ENCODE assay signal across 9 cellular contexts in genomic region chr1:110384581-110385321, GRCh38. TPM values are rescaled to one million over a fixed set of nuclear protein-coding genes. Genes with fewer than 3 reads are reported as not detected.
DNase-seq lines count a peak whose midpoint lies in the region; ATAC-seq and TF ChIP-seq lines count a peak whose summit lies in the region.
"Had no signal": no experiment of that assay in that cellular context is flagged by ENCODE, and none has a peak within 500 bp of the region (broad histone marks: within the 10 kb centered on the region; RNA-seq: fewer than 3 reads in every experiment).

No MANE protein-coding gene starts in this region.

- H3K36me3 Mint-ChIP-seq in CD14-positive monocyte (peaks cover 19 to 40% of the 10 kb centered on the region in 2 donors), activated B cell treated with CpG ODN at 0.5 μM for 24 hours (ENCODE audit: low read depth) (peaks cover 2% of the 10 kb centered on the region)
- H3K36me3 Mint-ChIP-seq in activated T-helper 2 cell treated with anti-CD3 and anti-CD28 coated beads, Interferon-gamma antibody, Interleukin-2, Interleukin-4, amounts not matched to agents 10 μg/mL and 5 μg/mL and 100 μg/mL, durations not matched to agents 14 hours and 24 hours and 36 hours (ENCODE audit: low read depth), result peaks cover 33% of the 10 kb centered on the region

- ATAC-seq in HG03095 (IDR thresholded peaks at IDR 0.05; ENCODE audit: unreplicated experiment) (peak; percentile 50), activated B cell treated with CpG ODN at 0.5 μM for 24 hours (ENCODE audit: low read depth) (peak; percentile 77), HG02840 (IDR thresholded peaks at IDR 0.05; ENCODE audit: low FRiP score, unreplicated experiment) (no peak)

- TF ChIP-seq CTCF in CD14-positive monocyte (IDR thresholded peaks at IDR 0.05) (no peak), activated B cell treated with CpG ODN at 0.5 μM for 24 hours (IDR thresholded peaks at IDR 0.05) (no peak)

- H3K27me3 Mint-ChIP-seq in CD14-positive monocyte (ENCODE audit: low read depth in 3 of 3), result no peaks in the 10 kb centered on the region
- H3K27me3 Mint-ChIP-seq in activated B cell treated with CpG ODN at 0.5 μM for 24 hours, result no peaks in the 10 kb centered on the region
- H3K27me3 Mint-ChIP-seq in activated T-helper 2 cell treated with anti-CD3 and anti-CD28 coated beads, Interferon-gamma antibody, Interleukin-2, Interleukin-4, amounts not matched to agents 10 μg/mL and 5 μg/mL and 100 μg/mL, durations not matched to agents 14 hours and 24 hours and 36 hours (ENCODE audit: low read depth), result no peaks in the 10 kb centered on the region

- H3K9me3 Mint-ChIP-seq in CD14-positive monocyte (no peaks in the 10 kb centered on the region), activated B cell treated with CpG ODN at 0.5 μM for 24 hours (no peaks in the 10 kb centered on the region)
- no peaks in the 10 kb centered on the region for H3K9me3 Mint-ChIP-seq in activated T-helper 2 cell treated with anti-CD3 and anti-CD28 coated beads, Interferon-gamma antibody, Interleukin-2, Interleukin-4, amounts not matched to agents 10 μg/mL and 5 μg/mL and 100 μg/mL, durations not matched to agents 14 hours and 24 hours and 36 hours

- CTCF ChIA-PET in activated B cell treated with CpG ODN at 0.5 μM for 24 hours (lab: Charles Lee), result interaction anchor here (1.7 to 8.4 kb wide), 3 partner anchors 24 to 46 kb away, joined by 8 to 68 read pairs (median 12); partner anchors contain the start of gene RBM15

- H3K4me3 Mint-ChIP-seq in CD14-positive monocyte (peak overlapping the region in 1 of 2 donors; percentile 39), activated B cell treated with CpG ODN at 0.5 μM for 24 hours (peak overlapping the region; percentile 55)
- H3K4me3 Mint-ChIP-seq in activated T-helper 2 cell treated with anti-CD3 and anti-CD28 coated beads, Interferon-gamma antibody, Interleukin-2, Interleukin-4, amounts not matched to agents 10 μg/mL and 5 μg/mL and 100 μg/mL, durations not matched to agents 14 hours and 24 hours and 36 hours (ENCODE audit: low read depth), result no peak overlapping the region

- peaks cover 49% of the 10 kb centered on the region for H3K4me1 Mint-ChIP-seq in CD14-positive monocyte
- peaks cover 95% of the 10 kb centered on the region for H3K4me1 Mint-ChIP-seq in activated B cell treated with CpG ODN at 0.5 μM for 24 hours
- peaks cover 18% of the 10 kb centered on the region for H3K4me1 Mint-ChIP-seq in activated T-helper 2 cell treated with anti-CD3 and anti-CD28 coated beads, Interferon-gamma antibody, Interleukin-2, Interleukin-4, amounts not matched to agents 10 μg/mL and 5 μg/mL and 100 μg/mL, durations not matched to agents 14 hours and 24 hours and 36 hours (ENCODE audit: low read depth)

- POLR2A ChIA-PET in activated B cell treated with CpG ODN at 0.5 μM for 24 hours (lab: Charles Lee), result interaction anchor here (0.6 to 9.5 kb wide), 25 partner anchors 9 to 1285 kb away, joined by 3 to 262 read pairs (median 4); partner anchors contain the start of genes KCNC4, LAMTOR5, RBM15 and STRIP1

- intact Hi-C loops in CD14-positive monocyte (cut with micrococcal nuclease), result no loop called here
- intact Hi-C loops in activated B cell treated with CpG ODN at 0.5 μM for 24 hours (cut with micrococcal nuclease), result loop anchor here (1.0 to 10.0 kb wide), 8 partner anchors 23 to 1292 kb away; partner anchors contain the start of genes KCNC4, LAMTOR5 and TMEM167B
- intact Hi-C loops in activated T-helper 2 cell treated with anti-CD3 and anti-CD28 coated beads, Interferon-gamma antibody, Interleukin-2, Interleukin-4, amounts not matched to agents 10 μg/mL and 5 μg/mL and 100 μg/mL, durations not matched to agents 14 hours and 24 hours and 36 hours (cut with micrococcal nuclease), result no loop called here

- no peak for DNase-seq in CD14-positive monocyte (ENCODE audit: low spot score)
- peak; percentile 21 for DNase-seq in GM19240 (ENCODE audit: insufficient read length, low spot score)
- peak; percentile 59 for DNase-seq in activated B cell treated with CpG ODN at 0.5 μM for 24 hours
- no peak for DNase-seq in activated T-helper 2 cell treated with anti-CD3 and anti-CD28 coated beads, Interferon-gamma antibody, Interleukin-2, Interleukin-4, amounts not matched to agents 10 μg/mL and 5 μg/mL and 100 μg/mL, durations not matched to agents 14 hours and 24 hours and 36 hours (ENCODE audit: low spot score)
- no peak for DNase-seq in superior temporal gyrus (ENCODE audit: extremely low spot score)
- no peak for DNase-seq in D341Med (ENCODE audit: low spot score)
- DNase-seq: BE2C had no signal

- H3K27ac Mint-ChIP-seq in CD14-positive monocyte (peak overlapping the region in 6 of 7 donors; percentile 23 to 84 (median 58)), activated B cell treated with CpG ODN at 0.5 μM for 24 hours (peak overlapping the region; percentile 95)
- no peak overlapping the region for H3K27ac Mint-ChIP-seq in activated T-helper 2 cell treated with anti-CD3 and anti-CD28 coated beads, Interferon-gamma antibody, Interleukin-2, Interleukin-4, amounts not matched to agents 10 μg/mL and 5 μg/mL and 100 μg/mL, durations not matched to agents 14 hours and 24 hours and 36 hours

RNA-seq across cellular contexts. Expression of gene SLC16A4, which starts 6.1 kb away (rescaled TPM):
- polyA plus RNA-seq in CD14-positive monocyte, result under 1 TPM; 0.25 to 0.26 TPM
- 0.89 and 1.3 TPM in 2 replicates for total RNA-seq in activated B cell treated with CpG ODN at 0.5 μM for 24 hours
- 0.23 and 0.73 TPM in 2 replicates for total RNA-seq in activated T-helper 2 cell treated with anti-CD3 and anti-CD28 coated beads, Interferon-gamma antibody, Interleukin-2, Interleukin-4, amounts not matched to agents 10 μg/mL and 5 μg/mL and 100 μg/mL, durations not matched to agents 14 hours and 24 hours and 36 hours

RNA-seq across cellular contexts. Expression of gene LAMTOR5, which starts 22.7 kb away (rescaled TPM):
- 100 to 1,000 TPM; 368 to 420 TPM for polyA plus RNA-seq in CD14-positive monocyte
- 160 and 172 TPM in 2 replicates for total RNA-seq in activated B cell treated with CpG ODN at 0.5 μM for 24 hours
- total RNA-seq in activated T-helper 2 cell treated with anti-CD3 and anti-CD28 coated beads, Interferon-gamma antibody, Interleukin-2, Interleukin-4, amounts not matched to agents 10 μg/mL and 5 μg/mL and 100 μg/mL, durations not matched to agents 14 hours and 24 hours and 36 hours, result 170 and 171 TPM in 2 replicates

RNA-seq across cellular contexts. Expression of gene RBM15, which starts 45.6 kb away (rescaled TPM):
- polyA plus RNA-seq in CD14-positive monocyte, result 1 to 10 TPM; 6.7 to 7.5 TPM
- total RNA-seq in activated B cell treated with CpG ODN at 0.5 μM for 24 hours, result 52.7 and 61.1 TPM in 2 replicates
- total RNA-seq in activated T-helper 2 cell treated with anti-CD3 and anti-CD28 coated beads, Interferon-gamma antibody, Interleukin-2, Interleukin-4, amounts not matched to agents 10 μg/mL and 5 μg/mL and 100 μg/mL, durations not matched to agents 14 hours and 24 hours and 36 hours, result 55.5 TPM in 2 replicates

Comparison
In these comparisons a context has a peak if more than half of its experiments do, and no peak if none do; other contexts are left out.
1. DNase-seq: peak in GM19240 (single experiment) and activated B cell treated with CpG ODN at 0.5 μM for 24 hours (single experiment); none in CD14-positive monocyte (single experiment), activated T-helper 2 cell treated with anti-CD3 and anti-CD28 coated beads, Interferon-gamma antibody, Interleukin-2, Interleukin-4, amounts not matched to agents 10 μg/mL and 5 μg/mL and 100 μg/mL, durations not matched to agents 14 hours and 24 hours and 36 hours (single experiment), superior temporal gyrus (single experiment) and D341Med (single experiment).